Comparison of ENCODE assay signal across 22 cellular contexts in genomic region chr4:37966044-37966443, GRCh38. TPM values are rescaled to one million over a fixed set of nuclear protein-coding genes. Genes with fewer than 3 reads are reported as not detected.
DNase-seq lines count a peak whose midpoint lies in the region; ATAC-seq and TF ChIP-seq lines count a peak whose summit lies in the region.
"Had no signal": no experiment of that assay in that cellular context is flagged by ENCODE, and none has a peak within 500 bp of the region (broad histone marks: within the 10 kb centered on the region; RNA-seq: fewer than 3 reads in every experiment).

No MANE protein-coding gene starts in this region.

- DNase-seq in activated naive CD8-positive, alpha-beta T cell treated with anti-CD3 and anti-CD28 coated beads, Interleukin-2, amount 50 U/mL, for 24 hours: no peak
- DNase-seq in activated naive CD8-positive, alpha-beta T cell treated with anti-CD3 and anti-CD28 coated beads for 36 hours: no peak
- peak in 1 of 2 experiments; percentile 76 for DNase-seq in PC-9
- DNase-seq in trophoblast cell: no peak
- DNase-seq in uterus: no peak
- no peak for DNase-seq in T1000 (lab: John Stamatoyannopoulos, UW)
- no peak for DNase-seq in activated gamma-delta T cell (lab: John Stamatoyannopoulos, UW)
- DNase-seq in activated CD8-positive, alpha-beta memory T cell treated with anti-CD3 and anti-CD28 coated beads, Interleukin-2, amount 50 U/mL, for 4 hours: no peak
- DNase-seq: Calu3; CD4-positive, alpha-beta T cell; COR-L47; GF-D8; GOT3; HFFc6 had no signal

- no peaks in the 10 kb centered on the region for H3K9me2 ChIP-seq in PC-9 (ENCODE audit: insufficient read depth)

- H3K4me1 ChIP-seq in PC-9 (replicated peaks; ENCODE audit: insufficient read depth) (peaks cover 21% of the 10 kb centered on the region), trophoblast cell (ENCODE audit: control insufficient read depth in 1 of 2, insufficient read depth in 2 of 2, low read length in 2 of 2) (peaks cover 0 to 6% of the 10 kb centered on the region in 2 experiments), uterus (peaks cover 0 to 5% of the 10 kb centered on the region in 2 donors)
- H3K4me1 ChIP-seq: HAP-1 had no signal

- H3K79me1 ChIP-seq in trophoblast cell (ENCODE audit: low read length): no peaks in the 10 kb centered on the region

- H2BK5ac ChIP-seq in trophoblast cell (ENCODE audit: low read depth, low read length, poor library complexity): no peak overlapping the region

- H3K36me3 ChIP-seq in PC-9 (ENCODE audit: low read depth) (no peaks in the 10 kb centered on the region), trophoblast cell (ENCODE audit: control insufficient read depth in 1 of 2, insufficient read depth in 2 of 2, low read length in 2 of 2) (no peaks in the 10 kb centered on the region), uterus (no peaks in the 10 kb centered on the region)
- H3K36me3 ChIP-seq: HAP-1 had no signal

- no peak overlapping the region for H3K23ac ChIP-seq in trophoblast cell (ENCODE audit: low read length)

- H2AFZ ChIP-seq in PC-9 (no peak overlapping the region), trophoblast cell (ENCODE audit: insufficient read depth, low read length, poor library complexity) (no peak overlapping the region)

- no peak overlapping the region for H3K4ac ChIP-seq in trophoblast cell (ENCODE audit: low read depth, low read length)

- H3K9ac ChIP-seq in trophoblast cell (ENCODE audit: low read length): no peak overlapping the region
- H3K9ac ChIP-seq: BLaER1 had no signal

- H3K9me3 ChIP-seq in PC-9 (ENCODE audit: insufficient read depth, low read depth) (no peaks in the 10 kb centered on the region), trophoblast cell (ENCODE audit: insufficient read depth, low read depth, low read length) (no peaks in the 10 kb centered on the region), uterus (no peaks in the 10 kb centered on the region)
- H3K9me3 ChIP-seq: HAP-1 had no signal

- peak overlapping the region; percentile 43; the same call in 1 of the 2 replicates for H3K27ac ChIP-seq in PC-9
- H3K27ac ChIP-seq in trophoblast cell (ENCODE audit: low read depth, low read length): no peak overlapping the region
- peak overlapping the region; percentile 45 to 50 for H3K27ac ChIP-seq in uterus
- H3K27ac ChIP-seq: 22Rv1, BLaER1 had no signal

- H3K18ac ChIP-seq in trophoblast cell (ENCODE audit: low read length): no peak overlapping the region

- CTCF ChIA-PET in PC-9 (lab: Charles Lee): no interaction called here

- intact Hi-C loops in PC-9 (cut with micrococcal nuclease; ENCODE audit: unreplicated experiment) (no loop called here), uterus (cut with DNase I; ENCODE audit: low total_unique reads) (no loop called here)

- H3K4me3 Mint-ChIP-seq in activated naive CD8-positive, alpha-beta T cell treated with anti-CD3 and anti-CD28 coated beads, Interleukin-2, amount 50 U/mL, for 24 hours: no peak overlapping the region
- no peak overlapping the region for H3K4me3 Mint-ChIP-seq in activated naive CD8-positive, alpha-beta T cell treated with anti-CD3 and anti-CD28 coated beads for 36 hours
- H3K4me3 Mint-ChIP-seq: B cell; CD14-positive monocyte; CD4-positive, alpha-beta T cell; HFFc6 had no signal

- H2BK120ac ChIP-seq in trophoblast cell (ENCODE audit: insufficient read depth, low read length, poor library complexity): no peak overlapping the region

- H3K4me2 ChIP-seq in PC-9 (peak overlapping the region; percentile 29; the same call in 1 of the 2 replicates), trophoblast cell (ENCODE audit: low read length) (no peak overlapping the region)
- H3K4me2 ChIP-seq: BLaER1 had no signal

- H4K12ac ChIP-seq in trophoblast cell (ENCODE audit: low read depth, low read length): no peak overlapping the region

- peaks cover 1% of the 10 kb centered on the region for H3K36me3 Mint-ChIP-seq in activated naive CD8-positive, alpha-beta T cell treated with anti-CD3 and anti-CD28 coated beads, Interleukin-2, amount 50 U/mL, for 24 hours (ENCODE audit: low read depth)
- H3K36me3 Mint-ChIP-seq in activated naive CD8-positive, alpha-beta T cell treated with anti-CD3 and anti-CD28 coated beads for 36 hours: peaks cover 12% of the 10 kb centered on the region

- peak overlapping the region; percentile 59 for H2AK5ac ChIP-seq in trophoblast cell (ENCODE audit: low read length)

- no peak overlapping the region for H4K8ac ChIP-seq in trophoblast cell (ENCODE audit: low read depth, low read length)

- H3K27me3 ChIP-seq in PC-9 (ENCODE audit: insufficient read depth, low read depth) (no peaks in the 10 kb centered on the region), trophoblast cell (ENCODE audit: insufficient read depth, low read length) (no peaks in the 10 kb centered on the region), uterus (no peaks in the 10 kb centered on the region)
- H3K27me3 ChIP-seq: BLaER1 had no signal

- TF ChIP-seq CTCF in PC-9 (conservative IDR thresholded peaks at IDR 0.05) (no peak), uterus (IDR thresholded peaks at IDR 0.05) (no peak)

- no peak overlapping the region for H2BK12ac ChIP-seq in trophoblast cell (ENCODE audit: low read length)

- H3K4me3 ChIP-seq in PC-9 (no peak overlapping the region), trophoblast cell (ENCODE audit: low read depth, low read length) (no peak overlapping the region), uterus (no peak overlapping the region)
- H3K4me3 ChIP-seq: BLaER1, HAP-1 had no signal

- no peak overlapping the region for H3K14ac ChIP-seq in trophoblast cell (ENCODE audit: low read length)

- H4K91ac ChIP-seq in trophoblast cell (ENCODE audit: low read depth, low read length): no peak overlapping the region

- peak overlapping the region; percentile 47 for H3K27ac Mint-ChIP-seq in activated naive CD8-positive, alpha-beta T cell treated with anti-CD3 and anti-CD28 coated beads, Interleukin-2, amount 50 U/mL, for 24 hours
- H3K27ac Mint-ChIP-seq in activated naive CD8-positive, alpha-beta T cell treated with anti-CD3 and anti-CD28 coated beads for 36 hours: no peak overlapping the region
- H3K27ac Mint-ChIP-seq: B cell; CD4-positive, alpha-beta T cell; HFFc6 had no signal

- no peaks in the 10 kb centered on the region for H4K20me1 ChIP-seq in PC-9 (ENCODE audit: insufficient read depth)
- H4K20me1 ChIP-seq: BLaER1 had no signal

- no TSS peak for BruUV-seq in PC-9 (replicated peaks; lab: Mats Ljungman, UMichigan)

- H3K4me1 Mint-ChIP-seq in activated naive CD8-positive, alpha-beta T cell treated with anti-CD3 and anti-CD28 coated beads, Interleukin-2, amount 50 U/mL, for 24 hours: peaks cover 31% of the 10 kb centered on the region
- peaks cover 22% of the 10 kb centered on the region for H3K4me1 Mint-ChIP-seq in activated naive CD8-positive, alpha-beta T cell treated with anti-CD3 and anti-CD28 coated beads for 36 hours

- POLR2A ChIA-PET in PC-9 (lab: Charles Lee; ENCODE audit: unreplicated experiment): no interaction called here

- WGBS in trophoblast cell (ENCODE audit: extremely low coverage, insufficient coverage, insufficient read length): no CpG with 5 or more reads among the region's 3 CpGs

- no peaks in the 10 kb centered on the region for H3F3A ChIP-seq in PC-9 (ENCODE audit: insufficient read depth, low read depth)

- no peak for TF ChIP-seq POLR2A in uterus (IDR thresholded peaks at IDR 0.05)

- no peaks in the 10 kb centered on the region for H3K9me3 Mint-ChIP-seq in activated naive CD8-positive, alpha-beta T cell treated with anti-CD3 and anti-CD28 coated beads, Interleukin-2, amount 50 U/mL, for 24 hours
- peaks cover 4% of the 10 kb centered on the region for H3K9me3 Mint-ChIP-seq in activated naive CD8-positive, alpha-beta T cell treated with anti-CD3 and anti-CD28 coated beads for 36 hours
- H3K9me3 Mint-ChIP-seq: CD4-positive, alpha-beta T cell had no signal

- no peak for ATAC-seq in activated naive CD8-positive, alpha-beta T cell treated with anti-CD3 and anti-CD28 coated beads, Interleukin-2, amount 50 U/mL, for 24 hours

- H3K27me3 Mint-ChIP-seq in activated naive CD8-positive, alpha-beta T cell treated with anti-CD3 and anti-CD28 coated beads, Interleukin-2, amount 50 U/mL, for 24 hours: no peaks in the 10 kb centered on the region
- no peaks in the 10 kb centered on the region for H3K27me3 Mint-ChIP-seq in activated naive CD8-positive, alpha-beta T cell treated with anti-CD3 and anti-CD28 coated beads for 36 hours
- H3K27me3 Mint-ChIP-seq: B cell; CD4-positive, alpha-beta T cell had no signal

- H3K79me2 ChIP-seq in PC-9 (ENCODE audit: low read depth): no peaks in the 10 kb centered on the region
- no peaks in the 10 kb centered on the region for H3K79me2 ChIP-seq in trophoblast cell (ENCODE audit: control insufficient read depth, insufficient read depth, low read length, poor library complexity)

RNA-seq across cellular contexts. Expression of gene PTTG2, which starts 5.8 kb away (rescaled TPM):
- total RNA-seq in activated naive CD8-positive, alpha-beta T cell treated with anti-CD3 and anti-CD28 coated beads for 36 hours: under 1 TPM in 1 of 2 experiments, not detected in 1; 0.34 TPM
- total RNA-seq in PC-9 (2021) (0.55 and 2.1 TPM in 2 replicates), uterus (1 to 10 TPM in 1 of 4 donors, under 1 TPM in 1, not detected in 2; 0.90 to 4.1 TPM)
- polyA plus RNA-seq in trophoblast cell (2013): not detected in 2 replicates
- total RNA-seq: Calu3, Daoy, G401, HFFc6 had no signal
- polyA plus RNA-seq: AG04450, CD14-positive monocyte had no signal
